ENCODE assay signal across 27 cellular contexts in the genomic region with DNA sequence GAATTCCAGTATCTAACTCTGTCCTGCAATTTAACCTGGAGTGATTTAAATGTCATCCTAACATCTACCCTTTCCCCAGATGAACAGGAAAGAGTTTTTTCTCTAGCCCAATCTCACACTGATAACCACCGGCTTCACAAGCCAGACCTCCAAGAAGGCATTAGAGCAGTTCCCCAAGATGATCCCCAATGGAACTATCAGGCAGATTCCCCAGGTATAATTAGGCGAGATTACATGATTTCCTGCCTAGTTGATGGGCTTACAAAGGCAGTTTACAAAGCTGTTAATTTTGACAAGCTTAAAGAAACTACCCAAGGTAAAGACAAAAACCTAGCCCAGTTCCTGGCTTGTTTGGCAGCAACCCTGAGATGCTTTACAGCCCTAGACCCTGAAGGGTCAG. TPM values are rescaled to one million over a fixed set of nuclear protein-coding genes. Genes with fewer than 3 reads are reported as not detected.
DNase-seq lines count a peak whose midpoint lies in the region; FAIRE-seq and TF ChIP-seq lines count a peak whose summit lies in the region.
"Had no signal": no experiment of that assay in that cellular context is flagged by ENCODE, and none has a peak within 500 bp of the region (broad histone marks: within the 10 kb centered on the region; RNA-seq: fewer than 3 reads in every experiment).

No MANE protein-coding gene starts in this region.

- H3F3A ChIP-seq in neural cell (ENCODE audit: insufficient read depth, low read length, poor library complexity, severe bottlenecking): no peaks in the 10 kb centered on the region

- no peak overlapping the region for H3K56ac ChIP-seq in H1 (replicated peaks; ENCODE audit: insufficient read length, low read depth, low read length)

- H3K27me3 ChIP-seq in H1 (replicated peaks in 1 of 4; ENCODE audit: control insufficient read depth in 3 of 4, extremely low read depth in 1 of 4, insufficient read depth in 3 of 4, low read length in 3 of 4) (no peaks in the 10 kb centered on the region), neural cell (ENCODE audit: insufficient read depth, low read depth, low read length) (no peaks in the 10 kb centered on the region)
- H3K27me3 ChIP-seq: BE2C, MG63 had no signal

- no peak overlapping the region for H2BK15ac ChIP-seq in H1 (ENCODE audit: low read length)

- H2BK12ac ChIP-seq in H1 (ENCODE audit: low read depth, low read length): 0 out of 2 replicates have a peak overlapping the region, but pooled peaks have one; percentile 23

- no peaks in the 10 kb centered on the region for H3K79me2 ChIP-seq in H1 (ENCODE audit: control insufficient read depth in 1 of 2, insufficient read depth in 2 of 2, low read length in 2 of 2)
- H3K79me2 ChIP-seq in neural cell (replicated peaks; ENCODE audit: insufficient read depth, low read length): no peaks in the 10 kb centered on the region

- H3K14ac ChIP-seq in H1 (ENCODE audit: insufficient read length): no peak overlapping the region

- H3K9me2 ChIP-seq in neural cell (ENCODE audit: insufficient read depth, low read length): no peaks in the 10 kb centered on the region

- H4K20me1 ChIP-seq in H1 (replicated peaks in 1 of 2; ENCODE audit: control insufficient read depth in 1 of 2, insufficient read depth in 2 of 2, low read length in 2 of 2) (no peaks in the 10 kb centered on the region), neural cell (ENCODE audit: insufficient read depth) (no peaks in the 10 kb centered on the region)

- TF ChIP-seq POLR2A in H1 (IDR thresholded peaks at IDR 0.05; ENCODE audit: control extremely low read depth in 1 of 2, low read depth in 2 of 2, low read length in 2 of 2): no peak

- H2BK120ac ChIP-seq in H1 (replicated peaks; ENCODE audit: low read depth, low read length): no peak overlapping the region

- POLR2A ChIA-PET in H1 (lab: Charles Lee; ENCODE audit: partially characterized antibody): interaction anchor here (1.0 kb wide), 1 partner anchor 14 kb away, joined by 5 read pairs; the partner anchor contains the start of gene NT5C2

- H3K9ac ChIP-seq in H1 (replicated peaks in 1 of 4; ENCODE audit: extremely low read depth in 1 of 4, low read depth in 3 of 4, low read length in 3 of 4) (no peak overlapping the region), neural cell (ENCODE audit: low read length) (no peak overlapping the region)

- H3K36me3 ChIP-seq in H1 (ENCODE audit: control insufficient read depth in 2 of 4, insufficient read depth in 4 of 4, low read length in 3 of 4): no peaks in the 10 kb centered on the region; a peak in 1 of 8 replicates
- H3K36me3 ChIP-seq in neural cell (ENCODE audit: insufficient read depth, low read length): no peaks in the 10 kb centered on the region
- H3K36me3 ChIP-seq: BE2C, HAP-1, MG63 had no signal

- H3K79me1 ChIP-seq in H1 (ENCODE audit: low read depth, low read length): no peaks in the 10 kb centered on the region

- no peak overlapping the region for H3K23ac ChIP-seq in H1 (ENCODE audit: insufficient read length)

- no peak overlapping the region for H3K27ac ChIP-seq in H1 (ENCODE audit: low read depth, low read length)
- H3K27ac ChIP-seq in neural cell (ENCODE audit: low read length): no peak overlapping the region
- H3K27ac ChIP-seq: 22Rv1, PC-9 had no signal

- no peak for TF ChIP-seq RAD21 in H1 (IDR thresholded peaks at IDR 0.05 in 1 of 2, conservative IDR thresholded peaks at IDR 0.05 in 1 of 2; ENCODE audit: low read depth in 2 of 2, low read length in 2 of 2)
- no peak for TF ChIP-seq RAD21 in neural cell (conservative IDR thresholded peaks at IDR 0.05)

- no peak overlapping the region for H3K18ac ChIP-seq in H1 (ENCODE audit: extremely low read depth, low read length)

- 0 out of 2 replicates have a peak overlapping the region, but pooled peaks have one; percentile 39 for H2AK5ac ChIP-seq in H1 (ENCODE audit: low read depth, low read length)

- H3K4ac ChIP-seq in H1 (replicated peaks; ENCODE audit: insufficient read length, low read depth, low read length): no peak overlapping the region

- H4K91ac ChIP-seq in H1 (replicated peaks; ENCODE audit: insufficient read length, low read length): no peak overlapping the region

- H2AFZ ChIP-seq in H1 (ENCODE audit: low read length): no peak overlapping the region
- no peak overlapping the region for H2AFZ ChIP-seq in neural cell (ENCODE audit: low read depth, low read length)
- H2AFZ ChIP-seq: PC-9 had no signal

- DNase-seq in NCI-H82 (lab: John Stamatoyannopoulos, UW) (peak; percentile 65), NCI-H82 treated with DMSO at 0.1 percent for 48 hours (lab: John Stamatoyannopoulos, UW; ENCODE audit: unreplicated experiment) (no peak), H1 (ENCODE audit: low read depth in 1 of 2, low spot score in 2 of 2) (no peak), A172 (ENCODE audit: low spot score) (no peak)
- no peak for DNase-seq in activated CD8-positive, alpha-beta memory T cell treated with anti-CD3 and anti-CD28 coated beads, Interleukin-2, amount 50 U/mL, for 48 hours
- no peak for DNase-seq in activated CD4-positive, alpha-beta T cell treated with anti-CD3 and anti-CD28 coated beads, Interleukin-2, amount 50 U/mL, for 4 hours
- DNase-seq: ACHN; BE2C; CD8-positive, alpha-beta memory T cell; KG1; MG63; NCI-H1105 treated with DMSO at 0.1 percent for 48 hours; NCI-H1694; NCI-H2081; NCI-H2171 treated with DMSO at 0.1 percent for 48 hours; NCI-H524; NCI-H748 treated with DMSO at 0.1 percent for 48 hours; NK-92 treated with Interleukin-12 subunit alpha and Interleukin-12 subunit beta, amount 100 ng/mL, for 24 hours; PC-9; RPMI8226; SHP77 had no signal

- TF ChIP-seq CTCF in H1 (IDR thresholded peaks at IDR 0.05; ENCODE audit: control extremely low read depth in 1 of 3, insufficient read depth in 1 of 3, low read depth in 1 of 3, low read length in 3 of 3): no peak
- TF ChIP-seq CTCF in neural cell (IDR thresholded peaks at IDR 0.05; ENCODE audit: poor library complexity, severe bottlenecking): no peak

- H3K4me2 ChIP-seq in H1 (ENCODE audit: insufficient read depth in 1 of 2, low read depth in 2 of 2, low read length in 2 of 2): no peak overlapping the region
- H3K4me2 ChIP-seq in neural cell (ENCODE audit: low read length): no peak overlapping the region
- H3K4me2 ChIP-seq: PC-9 had no signal

- H2BK5ac ChIP-seq in H1 (ENCODE audit: low read depth, low read length): no peak overlapping the region

- H2BK20ac ChIP-seq in H1 (ENCODE audit: low read length): no peak overlapping the region

- CTCF ChIA-PET in H1 (lab: Charles Lee; ENCODE audit: partially characterized antibody): interaction anchor here (0.8 to 0.9 kb wide), 2 partner anchors 31 to 38 kb away, joined by 3 to 4 read pairs; no protein-coding TSS in a partner anchor

- FAIRE-seq in H1 (lab: Jason Lieb, UNC): no peak
- FAIRE-seq: GM18507 had no signal

- no peak overlapping the region for H4K8ac ChIP-seq in H1 (ENCODE audit: extremely low read depth, insufficient read depth, low read length)

- peaks cover 3 to 14% (median 8%) of the 10 kb centered on the region in 4 experiments; a peak in 5 of 7 replicates for H3K4me1 ChIP-seq in H1 (replicated peaks in 1 of 4; ENCODE audit: control insufficient read depth in 3 of 4, insufficient read depth in 4 of 4, low read length in 3 of 4)
- H3K4me1 ChIP-seq: BE2C had no signal

- H4K5ac ChIP-seq in H1 (ENCODE audit: insufficient read length, low read depth, low read length): no peak overlapping the region

- WGBS in H1 (ENCODE audit: extremely low coverage in 1 of 2, insufficient coverage in 1 of 2, insufficient read length in 1 of 2, insufficient replicate concordance in 2 of 2, low coverage in 1 of 2, low lambda C conversion rate in 2 of 2, missing lambda C conversion rate in 1 of 2), 2 experiments: 86% methylated on average over 2 of the region's 2 CpGs; no CpG with 5 or more reads in 1 of the 2 experiments

- H3K4me3 ChIP-seq in H1 (ENCODE audit: extremely low read depth in 1 of 4, insufficient read depth in 2 of 4, low read depth in 3 of 4, low read length in 4 of 4) (no peak overlapping the region), neural cell (ENCODE audit: low read length) (peak overlapping the region; percentile 18)
- H3K4me3 ChIP-seq: HAP-1, MG63, PC-9 had no signal

- no peaks in the 10 kb centered on the region for H3K23me2 ChIP-seq in H1 (ENCODE audit: low read depth, low read length)

- TF ChIP-seq EP300 in H1 (IDR thresholded peaks at IDR 0.05; ENCODE audit: borderline replicate concordance in 1 of 2, low read depth in 2 of 2, low read length in 2 of 2) (no peak), neural cell (conservative IDR thresholded peaks at IDR 0.05; ENCODE audit: poor library complexity, severe bottlenecking) (no peak)

- H3K9me3 ChIP-seq in H1 (ENCODE audit: insufficient read depth in 2 of 2, low read depth in 1 of 2, low read length in 1 of 2) (peaks cover 3 to 5% of the 10 kb centered on the region in 2 experiments), neural cell (ENCODE audit: low read length) (no peaks in the 10 kb centered on the region)
- H3K9me3 ChIP-seq: BE2C, HAP-1 had no signal

RNA-seq across cellular contexts. Expression of gene NT5C2, which starts 14.1 kb away (rescaled TPM):
- 84.2 and 106 TPM in 2 replicates for total RNA-seq in H1 (2021; fragmentation: NEBNext Ultra II Directional; extraction: Animal tissue kit (Norgen Biotek cat#: 25700))
- polyA plus RNA-seq in H1 (2011; rRNA removed) (29.4 and 35.2 TPM in 2 replicates), neural cell (187 and 190 TPM in 2 replicates)
- 37.8 TPM for polyA plus RNA-seq in H1 (2011; cell fraction: cytosol; rRNA removed)
- polyA plus RNA-seq in H1 (2011; cell fraction: nucleus; rRNA removed): 26.9 TPM
- polyA plus RNA-seq in H1 (2012, experiment 1 of 2): 26.4 to 80.7 TPM (median 34.4 TPM) in 4 replicates
- polyA plus RNA-seq in H1 (2012, experiment 2 of 2): 6.6 TPM
- 46.5 TPM for polyA plus RNA-seq in H1 (2013, experiment 1 of 2)
- polyA plus RNA-seq in H1 (2013, experiment 2 of 2): 43.0 TPM
- polyA minus RNA-seq in H1 (2011; rRNA and poly(A)+ RNA removed): 40.1 and 47.7 TPM in 2 replicates
- 23.6 TPM for polyA minus RNA-seq in H1 (2011; cell fraction: cytosol; rRNA and poly(A)+ RNA removed)
- polyA minus RNA-seq in H1 (2011; cell fraction: nucleus; rRNA and poly(A)+ RNA removed): 40.6 TPM
- polyA minus RNA-seq in neural cell: 192 and 204 TPM in 2 replicates
- 96.1 and 135 TPM in 2 replicates for total RNA-seq in A172 (2014; rRNA removed; shearing (Covaris generic))

RNA-seq across cellular contexts. Expression of gene RPEL1, which starts 38.5 kb away (rescaled TPM):
- total RNA-seq in H1 (2021; fragmentation: NEBNext Ultra II Directional; extraction: Animal tissue kit (Norgen Biotek cat#: 25700)): not detected in 2 replicates
- polyA plus RNA-seq in H1 (2011; rRNA removed) (0.12 and 0.13 TPM in 2 replicates), neural cell (not detected in 2 replicates)
- 0.03 TPM for polyA plus RNA-seq in H1 (2011; cell fraction: cytosol; rRNA removed)
- 0.04 TPM for polyA plus RNA-seq in H1 (2011; cell fraction: nucleus; rRNA removed)
- polyA plus RNA-seq in H1 (2012, experiment 1 of 2): 0.08 to 0.11 TPM (median 0.08 TPM) in 3 of 4 replicates, not detected in the other
- polyA plus RNA-seq in H1 (2012, experiment 2 of 2): not detected
- polyA plus RNA-seq in H1 (2013, experiment 1 of 2): not detected
- not detected for polyA plus RNA-seq in H1 (2013, experiment 2 of 2)
- polyA minus RNA-seq in H1 (2011; rRNA and poly(A)+ RNA removed): 0.07 and 0.16 TPM in 2 replicates
- polyA minus RNA-seq in H1 (2011; cell fraction: cytosol; rRNA and poly(A)+ RNA removed): not detected
- not detected for polyA minus RNA-seq in H1 (2011; cell fraction: nucleus; rRNA and poly(A)+ RNA removed)
- not detected in 2 replicates for polyA minus RNA-seq in neural cell
- 0.05 and 0.17 TPM in 2 replicates for total RNA-seq in A172 (2014; rRNA removed; shearing (Covaris generic))
- total RNA-seq: CD8-positive, alpha-beta memory T cell; HT1080; PC-9 had no signal
- polyA plus RNA-seq: CD14-positive monocyte; CD8-positive, alpha-beta memory T cell had no signal
